ENCODE assay signal across 1 cellular context in the genomic region with DNA sequence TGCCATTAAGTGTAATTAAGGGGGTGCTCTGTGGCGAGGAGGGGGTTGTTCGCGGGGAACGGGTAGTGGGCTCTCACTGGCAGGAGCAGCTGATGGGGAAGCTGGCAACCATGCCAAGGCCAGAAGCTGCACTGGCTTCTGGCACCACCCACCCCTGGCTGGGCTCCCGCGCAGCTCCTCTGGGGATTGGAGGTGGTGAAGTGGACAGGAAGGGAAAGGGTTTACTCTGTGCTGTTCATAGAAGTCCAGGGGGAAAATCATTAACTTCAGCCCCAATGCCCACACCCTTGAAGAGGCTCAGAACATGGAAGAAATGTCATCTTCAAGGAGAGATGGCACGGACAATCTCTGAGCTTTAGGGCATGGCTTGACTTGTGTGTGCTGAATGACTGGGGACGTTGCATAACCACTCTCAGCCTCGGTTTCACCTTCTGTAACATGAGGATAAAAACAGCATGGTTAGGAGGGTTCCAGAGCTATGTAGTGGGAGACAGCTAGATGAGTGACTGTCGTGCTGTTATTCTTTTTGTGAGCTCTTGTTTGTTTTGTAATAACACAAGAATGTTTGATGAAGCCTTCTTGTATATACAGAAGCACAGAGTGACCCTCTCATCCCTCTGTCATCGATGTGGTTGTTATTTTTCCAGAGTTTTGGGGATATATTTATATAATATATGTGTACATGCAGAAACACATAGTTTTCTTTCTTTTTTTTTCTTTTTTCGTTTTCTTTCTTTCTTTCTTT.
TF ChIP-seq lines count a peak whose summit lies in the region.

No MANE protein-coding gene starts in this region.

TF ChIP-seq in A549, 52 proteins besides CTCF, POLR2A, EP300 and RAD21 (continued from another document):
- no peak for TF ChIP-seq HOXB5 (CRISPR knock-in tag; IDR thresholded peaks at IDR 0.05)
